31 cellular contexts compared by ENCODE assay signal in genomic region chr6:3946779-3947178, GRCh38.
DNase-seq lines count a peak whose midpoint lies in the region; ATAC-seq and TF ChIP-seq lines count a peak whose summit lies in the region.
"Had no signal": no experiment of that assay in that cellular context is flagged by ENCODE, and none has a peak within 500 bp of the region (broad histone marks: within the 10 kb centered on the region; RNA-seq: fewer than 3 reads in every experiment).

No MANE protein-coding gene starts in this region.

- H3K27me3 Mint-ChIP-seq in stimulated activated memory B cell treated with anti-CD40 and anti-IgM and Interleukin-4, amounts not matched to agents 10 μg/mL and 1 μg/mL and 100 μg/mL, for 72 hours, result peaks cover 51% of the 10 kb centered on the region

- no peak overlapping the region for H3K27ac Mint-ChIP-seq in stimulated activated memory B cell treated with anti-CD40 and anti-IgM and Interleukin-4, amounts not matched to agents 10 μg/mL and 1 μg/mL and 100 μg/mL, for 72 hours
- H3K27ac Mint-ChIP-seq: activated CD4-positive, alpha-beta memory T cell treated with anti-CD3 and anti-CD28 coated beads, Interleukin-2, amount 10 ng/mL, durations not matched to agents 7 days and 5 days; activated naive CD4-positive, alpha-beta T cell treated with anti-CD3 and anti-CD28 coated beads, Interleukin-2, amount 50 U/mL, for 24 hours; activated T-helper 2 cell treated with anti-CD3 and anti-CD28 coated beads, Interferon-gamma antibody, Interleukin-2, Interleukin-4, amounts not matched to agents 10 μg/mL and 5 μg/mL and 100 μg/mL, durations not matched to agents 14 hours and 24 hours and 36 hours; CD14-positive monocyte; mesothelial cell of epicardium; naive thymus-derived CD4-positive, alpha-beta T cell; T-helper 17 cell had no signal

- H3K36me3 Mint-ChIP-seq in stimulated activated memory B cell treated with anti-CD40 and anti-IgM and Interleukin-4, amounts not matched to agents 10 μg/mL and 1 μg/mL and 100 μg/mL, for 72 hours, result no peaks in the 10 kb centered on the region
- H3K36me3 Mint-ChIP-seq: activated naive CD4-positive, alpha-beta T cell treated with anti-CD3 and anti-CD28 coated beads, Interleukin-2, amount 50 U/mL, for 24 hours; CD14-positive monocyte had no signal

- DNase-seq in NCI-H82 (lab: John Stamatoyannopoulos, UW) (peak; percentile 18), NCI-H82 treated with DMSO at 0.1 percent for 48 hours (lab: John Stamatoyannopoulos, UW; ENCODE audit: unreplicated experiment) (no peak), LHCN-M2 (ENCODE audit: low read depth) (peak; percentile 37), fibroblast of the aortic adventitia (ENCODE audit: low read depth) (peak; percentile 51), Kasumi-1 (lab: John Stamatoyannopoulos, UW) (no peak), SK-N-DZ (ENCODE audit: low spot score) (no peak), coronary artery (ENCODE audit: low spot score) (no peak)
- DNase-seq: activated CD4-positive, alpha-beta memory T cell treated with anti-CD3 and anti-CD28 coated beads, Interleukin-2, amount 10 ng/mL, durations not matched to agents 7 days and 5 days; activated CD4-positive, CD25-positive, alpha-beta regulatory T cell treated with anti-CD3 and anti-CD28 coated beads, Interleukin-2, amount 50 U/mL, for 72 hours; colonic mucosa; DMS79; left colon; MG63; naive thymus-derived CD4-positive, alpha-beta T cell; NCI-H1417; NCI-H2081 treated with DMSO at 0.1 percent for 48 hours; NCI-H748 treated with DMSO at 0.1 percent for 48 hours; spleen; T-helper 17 cell had no signal

- ATAC-seq in stimulated activated memory B cell treated with anti-CD40 and anti-IgM and Interleukin-4, amounts not matched to agents 10 μg/mL and 1 μg/mL and 100 μg/mL, for 72 hours, result peak; percentile 31
- ATAC-seq: esophagus mucosa; gastroesophageal sphincter; GM12878; left colon; naive thymus-derived CD4-positive, alpha-beta T cell; SK-N-SH treated with all-trans-retinoic acid at 6 μM for 48 hours; T-helper 17 cell had no signal

- no peak overlapping the region for H3K4me3 Mint-ChIP-seq in stimulated activated memory B cell treated with anti-CD40 and anti-IgM and Interleukin-4, amounts not matched to agents 10 μg/mL and 1 μg/mL and 100 μg/mL, for 72 hours
- H3K4me3 Mint-ChIP-seq: activated CD4-positive, alpha-beta memory T cell treated with anti-CD3 and anti-CD28 coated beads, Interleukin-2, amount 10 ng/mL, durations not matched to agents 7 days and 5 days; activated naive CD4-positive, alpha-beta T cell treated with anti-CD3 and anti-CD28 coated beads, Interleukin-2, amount 50 U/mL, for 24 hours; CD14-positive monocyte; mesothelial cell of epicardium; naive thymus-derived CD4-positive, alpha-beta T cell; T-helper 17 cell had no signal

- H3K9me3 Mint-ChIP-seq in stimulated activated memory B cell treated with anti-CD40 and anti-IgM and Interleukin-4, amounts not matched to agents 10 μg/mL and 1 μg/mL and 100 μg/mL, for 72 hours, result peaks cover 7% of the 10 kb centered on the region
- H3K9me3 Mint-ChIP-seq: activated CD4-positive, alpha-beta memory T cell treated with anti-CD3 and anti-CD28 coated beads, Interleukin-2, amount 10 ng/mL, durations not matched to agents 7 days and 5 days; activated naive CD4-positive, alpha-beta T cell treated with anti-CD3 and anti-CD28 coated beads, Interleukin-2, amount 50 U/mL, for 24 hours; activated T-helper 2 cell treated with anti-CD3 and anti-CD28 coated beads, Interferon-gamma antibody, Interleukin-2, Interleukin-4, amounts not matched to agents 10 μg/mL and 5 μg/mL and 100 μg/mL, durations not matched to agents 14 hours and 24 hours and 36 hours had no signal

- peak overlapping the region; percentile 25 for H3K4me3 ChIP-seq in fibroblast of the aortic adventitia (ENCODE audit: low read depth, low read length)
- H3K4me3 ChIP-seq in coronary artery, result no peak overlapping the region
- H3K4me3 ChIP-seq: colonic mucosa, GM12878, hepatocyte, MG63, spleen, suprapubic skin had no signal

- peaks cover 6% of the 10 kb centered on the region for H3K4me1 Mint-ChIP-seq in stimulated activated memory B cell treated with anti-CD40 and anti-IgM and Interleukin-4, amounts not matched to agents 10 μg/mL and 1 μg/mL and 100 μg/mL, for 72 hours
- H3K4me1 Mint-ChIP-seq: activated CD4-positive, alpha-beta memory T cell treated with anti-CD3 and anti-CD28 coated beads, Interleukin-2, amount 10 ng/mL, durations not matched to agents 7 days and 5 days; activated naive CD4-positive, alpha-beta T cell treated with anti-CD3 and anti-CD28 coated beads, Interleukin-2, amount 50 U/mL, for 24 hours; CD14-positive monocyte had no signal

- no peak for TF ChIP-seq CTCF in fibroblast of the aortic adventitia (IDR thresholded peaks at IDR 0.05; ENCODE audit: insufficient read depth, low read length)
- no peak for TF ChIP-seq CTCF in coronary artery (IDR thresholded peaks at IDR 0.05)

- no peak overlapping the region for H3K27ac ChIP-seq in coronary artery
- H3K27ac ChIP-seq: 22Rv1, colonic mucosa, hepatocyte, spleen, suprapubic skin had no signal

Comparison
In these comparisons a context has a peak if more than half of its experiments do, and no peak if none do; other contexts are left out.
1. DNase-seq: peak in NCI-H82 (single experiment), LHCN-M2 (single experiment) and fibroblast of the aortic adventitia (single experiment); none in NCI-H82 treated with DMSO at 0.1 percent for 48 hours (single experiment), Kasumi-1 (0 of 2), SK-N-DZ (single experiment) and coronary artery (single experiment).